In the genomic region with DNA sequence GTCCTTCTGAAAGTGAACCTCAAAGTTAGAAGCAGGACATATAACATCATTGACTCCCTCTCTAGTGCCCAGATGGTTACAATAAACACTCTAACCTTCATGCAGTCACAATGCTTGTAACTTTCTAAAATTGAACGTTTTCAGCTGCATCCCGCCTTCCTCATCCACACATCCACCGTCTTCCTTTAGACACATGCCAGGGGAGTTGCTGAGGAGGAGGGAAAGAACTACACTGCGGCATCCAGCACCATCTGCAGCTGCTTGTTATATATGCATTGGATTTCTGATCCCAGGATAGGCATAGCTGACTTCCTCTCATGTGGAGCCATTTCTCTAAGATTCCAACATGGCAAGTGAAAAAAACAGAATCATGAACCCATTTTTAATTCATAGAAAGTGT, we compare ENCODE assay signal across 22 cellular contexts.
DNase-seq lines count a peak whose midpoint lies in the region; ATAC-seq lines count a peak whose summit lies in the region.
"Had no signal": no experiment of that assay in that cellular context is flagged by ENCODE, and none has a peak within 500 bp of the region (broad histone marks: within the 10 kb centered on the region; RNA-seq: fewer than 3 reads in every experiment).

No MANE protein-coding gene starts in this region.

- H3K27me3 Mint-ChIP-seq in activated T-helper 1 cell treated with anti-CD3 and anti-CD28 coated beads, Interleukin-12 subunit alpha, Interleukin-12 subunit beta, Interleukin-2, Interleukin-4 antibody, amounts not matched to agents 30 ng/mL and 10 ng/mL and 1 ng/mL, durations not matched to agents 14 hours and 24 hours and 36 hours (ENCODE audit: insufficient read depth) = no peaks in the 10 kb centered on the region

- peak; percentile 48 for DNase-seq in NCI-H146 (lab: John Stamatoyannopoulos, UW)
- DNase-seq in NCI-H146 treated with DMSO at 0.1 percent for 48 hours (lab: John Stamatoyannopoulos, UW; ENCODE audit: unreplicated experiment) = no peak
- peak; percentile 51 for DNase-seq in DMS53 treated with DMSO at 0.1 percent for 48 hours (lab: John Stamatoyannopoulos, UW; ENCODE audit: unreplicated experiment)
- peak in 30 of 58 donors; percentile 5 to 78 (median 36) for DNase-seq in anterior cingulate cortex (lab: John Stamatoyannopoulos, UW)
- peak; percentile 51 for DNase-seq in occipital lobe (lab: John Stamatoyannopoulos, UW)
- no peak for DNase-seq in activated T-helper 1 cell treated with anti-CD3 and anti-CD28 coated beads, Interleukin-12 subunit alpha, Interleukin-12 subunit beta, Interleukin-2, Interleukin-4 antibody, amounts not matched to agents 30 ng/mL and 10 ng/mL and 1 ng/mL, durations not matched to agents 14 hours and 24 hours and 36 hours (ENCODE audit: low spot score)
- DNase-seq in RPMI8226 = no peak
- DNase-seq: EL, GDM1, MM.1S, NCI-H187, NCI-H2171, NCI-H226, NCI-H510A treated with DMSO at 0.1 percent for 48 hours, NCI-H82, Peyer's patch, SIG-M5, SW 1271 had no signal

- peaks cover 4% of the 10 kb centered on the region for H3K4me1 Mint-ChIP-seq in activated T-helper 1 cell treated with anti-CD3 and anti-CD28 coated beads, Interleukin-12 subunit alpha, Interleukin-12 subunit beta, Interleukin-2, Interleukin-4 antibody, amounts not matched to agents 30 ng/mL and 10 ng/mL and 1 ng/mL, durations not matched to agents 14 hours and 24 hours and 36 hours (ENCODE audit: low read depth)
- H3K4me1 Mint-ChIP-seq: IgD-negative memory B cell had no signal

- no peak for ATAC-seq in HG02885 (IDR thresholded peaks at IDR 0.05; ENCODE audit: poor library complexity, unreplicated experiment)
- ATAC-seq: GM12878, HCT116 had no signal

- H3K4me3 Mint-ChIP-seq in activated T-helper 1 cell treated with anti-CD3 and anti-CD28 coated beads, Interleukin-12 subunit alpha, Interleukin-12 subunit beta, Interleukin-2, Interleukin-4 antibody, amounts not matched to agents 30 ng/mL and 10 ng/mL and 1 ng/mL, durations not matched to agents 14 hours and 24 hours and 36 hours = no peak overlapping the region
- H3K4me3 Mint-ChIP-seq: IgD-negative memory B cell had no signal

- H3K9me3 Mint-ChIP-seq in activated T-helper 1 cell treated with anti-CD3 and anti-CD28 coated beads, Interleukin-12 subunit alpha, Interleukin-12 subunit beta, Interleukin-2, Interleukin-4 antibody, amounts not matched to agents 30 ng/mL and 10 ng/mL and 1 ng/mL, durations not matched to agents 14 hours and 24 hours and 36 hours = peaks cover 18% of the 10 kb centered on the region

- H3K27ac Mint-ChIP-seq in activated T-helper 1 cell treated with anti-CD3 and anti-CD28 coated beads, Interleukin-12 subunit alpha, Interleukin-12 subunit beta, Interleukin-2, Interleukin-4 antibody, amounts not matched to agents 30 ng/mL and 10 ng/mL and 1 ng/mL, durations not matched to agents 14 hours and 24 hours and 36 hours = no peak overlapping the region
- H3K27ac Mint-ChIP-seq: IgD-negative memory B cell had no signal

- peaks cover 6% of the 10 kb centered on the region for H3K36me3 Mint-ChIP-seq in activated T-helper 1 cell treated with anti-CD3 and anti-CD28 coated beads, Interleukin-12 subunit alpha, Interleukin-12 subunit beta, Interleukin-2, Interleukin-4 antibody, amounts not matched to agents 30 ng/mL and 10 ng/mL and 1 ng/mL, durations not matched to agents 14 hours and 24 hours and 36 hours (ENCODE audit: low read depth)
- H3K36me3 Mint-ChIP-seq: IgD-negative memory B cell had no signal

- intact Hi-C loops in activated T-helper 1 cell treated with anti-CD3 and anti-CD28 coated beads, Interleukin-12 subunit alpha, Interleukin-12 subunit beta, Interleukin-2, Interleukin-4 antibody, amounts not matched to agents 30 ng/mL and 10 ng/mL and 1 ng/mL, durations not matched to agents 14 hours and 24 hours and 36 hours (cut with micrococcal nuclease) = no loop called here

Comparison
In these comparisons a context has a peak if more than half of its experiments do, and no peak if none do; other contexts are left out.
1. DNase-seq: peak in NCI-H146 (single experiment), DMS53 treated with DMSO at 0.1 percent for 48 hours (single experiment), anterior cingulate cortex (30 of 58) and occipital lobe (single experiment); none in NCI-H146 treated with DMSO at 0.1 percent for 48 hours (single experiment), activated T-helper 1 cell treated with anti-CD3 and anti-CD28 coated beads, Interleukin-12 subunit alpha, Interleukin-12 subunit beta, Interleukin-2, Interleukin-4 antibody, amounts not matched to agents 30 ng/mL and 10 ng/mL and 1 ng/mL, durations not matched to agents 14 hours and 24 hours and 36 hours (single experiment) and RPMI8226 (single experiment).